Comparison of ENCODE assay signal across 26 cellular contexts in the genomic region with DNA sequence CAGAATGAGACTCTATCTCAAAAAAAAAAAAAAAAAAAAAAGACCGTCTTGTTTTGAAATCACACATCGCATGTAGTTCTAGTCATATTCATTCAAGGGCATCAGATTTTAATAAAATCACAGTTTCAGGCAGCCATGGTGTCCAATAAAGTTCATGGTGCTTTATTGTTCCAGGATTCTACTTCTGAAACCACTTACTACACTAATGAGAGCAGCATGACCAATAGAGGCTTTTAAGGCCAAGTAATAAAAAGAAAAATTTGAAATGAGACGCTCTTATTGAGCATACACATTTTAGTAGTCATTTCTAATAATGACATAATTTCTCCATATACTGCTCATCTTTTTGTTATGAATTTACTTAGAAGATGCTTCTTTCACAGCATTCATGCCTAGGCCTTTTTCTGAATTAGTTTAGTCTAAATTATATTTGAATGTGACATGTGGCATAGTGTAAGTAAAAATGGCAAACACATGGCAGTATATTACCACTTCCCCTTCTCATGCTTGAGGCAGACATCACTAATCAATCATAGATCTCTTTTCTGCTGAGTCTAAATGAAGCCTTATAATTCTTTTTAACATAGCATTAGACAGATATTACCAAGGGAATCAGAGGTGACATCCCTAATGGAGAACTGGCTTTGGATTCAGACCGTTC. TPM values are rescaled to one million over a fixed set of nuclear protein-coding genes. Genes with fewer than 3 reads are reported as not detected.
"Had no signal": no experiment of that assay in that cellular context is flagged by ENCODE, and none has a peak within 500 bp of the region (broad histone marks: within the 10 kb centered on the region; RNA-seq: fewer than 3 reads in every experiment).

No MANE protein-coding gene starts in this region.

- H3K27ac Mint-ChIP-seq: activated CD4-positive, alpha-beta T cell treated with anti-CD3 and anti-CD28 coated beads, Interleukin-2, amount 10 ng/mL, durations not matched to agents 24 days and 14 days; activated CD8-positive, alpha-beta T cell treated with anti-CD3 and anti-CD28 coated beads, Interleukin-2, amount 10 ng/mL, durations not matched to agents 7 days and 5 days; activated naive CD8-positive, alpha-beta T cell treated with anti-CD3 and anti-CD28 coated beads, Interleukin-2, amount 10 ng/mL, durations not matched to agents 7 days and 5 days; activated T-helper 1 cell treated with anti-CD3 and anti-CD28 coated beads, Interleukin-12 subunit alpha, Interleukin-12 subunit beta, Interleukin-2, Interleukin-4 antibody, amounts not matched to agents 30 ng/mL and 10 ng/mL and 1 ng/mL, durations not matched to agents 14 hours and 24 hours and 36 hours; naive thymus-derived CD4-positive, alpha-beta T cell; T-helper 1 cell treated with Interleukin-12 subunit alpha and Interleukin-12 subunit beta and Interleukin-4 antibody, amounts not matched to agents 30 μg/mL and 1 μg/mL, for 36 hours; WTC11 had no signal

- FAIRE-seq: keratinocyte had no signal

- DNase-seq: activated CD4-positive, alpha-beta T cell treated with anti-CD3 and anti-CD28 coated beads, Interleukin-2, amount 10 ng/mL, durations not matched to agents 24 days and 14 days; activated CD8-positive, alpha-beta memory T cell treated with anti-CD3 and anti-CD28 coated beads, Interleukin-2, amount 50 U/mL, for 4 hours; activated CD8-positive, alpha-beta T cell treated with anti-CD3 and anti-CD28 coated beads, Interleukin-2, amount 10 ng/mL, durations not matched to agents 7 days and 5 days; activated naive CD4-positive, alpha-beta T cell; activated naive CD8-positive, alpha-beta T cell treated with anti-CD3 and anti-CD28 coated beads, Interleukin-2, amount 10 ng/mL, durations not matched to agents 7 days and 5 days; anterior cingulate cortex; cortex of kidney; effector CD4-positive, alpha-beta T cell; hippocampal formation; mucosa of descending colon; naive thymus-derived CD4-positive, alpha-beta T cell; retina; stimulated activated CD4-positive, alpha-beta T cell treated with anti-CD3 and anti-CD28 coated beads, Interleukin-4, amount 100 ng/mL, for 24 hours; stimulated activated naive CD4-positive, alpha-beta T cell treated with Interleukin-2 at 50 U/mL for 16 hours; transverse colon had no signal

- H3K4me3 ChIP-seq: esophagus muscularis mucosa, mucosa of descending colon, skin epidermis, transverse colon had no signal

- H3K9me3 ChIP-seq: esophagus muscularis mucosa, mucosa of descending colon, neutrophil, transverse colon had no signal

- ATAC-seq: activated CD8-positive, alpha-beta T cell treated with anti-CD3 and anti-CD28 coated beads, Interleukin-2, amount 10 ng/mL, durations not matched to agents 7 days and 5 days; left lobe of liver; mucosa of descending colon; naive thymus-derived CD4-positive, alpha-beta T cell; WTC11 had no signal

- H3K27me3 ChIP-seq: esophagus muscularis mucosa, neutrophil, transverse colon had no signal

- H3K36me3 ChIP-seq: esophagus muscularis mucosa, neutrophil, transverse colon had no signal

- H3K9me3 Mint-ChIP-seq: activated T-helper 1 cell treated with anti-CD3 and anti-CD28 coated beads, Interleukin-12 subunit alpha, Interleukin-12 subunit beta, Interleukin-2, Interleukin-4 antibody, amounts not matched to agents 30 ng/mL and 10 ng/mL and 1 ng/mL, durations not matched to agents 14 hours and 24 hours and 36 hours; T-helper 1 cell treated with Interleukin-12 subunit alpha and Interleukin-12 subunit beta and Interleukin-4 antibody, amounts not matched to agents 30 μg/mL and 1 μg/mL, for 36 hours; WTC11 had no signal

- H3K36me3 Mint-ChIP-seq: naive thymus-derived CD4-positive, alpha-beta T cell; WTC11 had no signal

- H3K4me3 Mint-ChIP-seq: activated CD4-positive, alpha-beta T cell treated with anti-CD3 and anti-CD28 coated beads, Interleukin-2, amount 10 ng/mL, durations not matched to agents 24 days and 14 days; activated CD8-positive, alpha-beta T cell treated with anti-CD3 and anti-CD28 coated beads, Interleukin-2, amount 10 ng/mL, durations not matched to agents 7 days and 5 days; activated naive CD8-positive, alpha-beta T cell treated with anti-CD3 and anti-CD28 coated beads, Interleukin-2, amount 10 ng/mL, durations not matched to agents 7 days and 5 days; activated T-helper 1 cell treated with anti-CD3 and anti-CD28 coated beads, Interleukin-12 subunit alpha, Interleukin-12 subunit beta, Interleukin-2, Interleukin-4 antibody, amounts not matched to agents 30 ng/mL and 10 ng/mL and 1 ng/mL, durations not matched to agents 14 hours and 24 hours and 36 hours; naive thymus-derived CD4-positive, alpha-beta T cell; T-helper 1 cell treated with Interleukin-12 subunit alpha and Interleukin-12 subunit beta and Interleukin-4 antibody, amounts not matched to agents 30 μg/mL and 1 μg/mL, for 36 hours; WTC11 had no signal

- H3K27me3 Mint-ChIP-seq: activated CD4-positive, alpha-beta T cell treated with anti-CD3 and anti-CD28 coated beads, Interleukin-2, amount 10 ng/mL, durations not matched to agents 24 days and 14 days; activated naive CD8-positive, alpha-beta T cell treated with anti-CD3 and anti-CD28 coated beads, Interleukin-2, amount 10 ng/mL, durations not matched to agents 7 days and 5 days had no signal

- H3K27ac ChIP-seq: esophagus muscularis mucosa, neutrophil, transverse colon had no signal

RNA-seq across cellular contexts. Expression of a gene that starts 18.5 kb away (rescaled TPM):
- total RNA-seq: activated CD4-positive, alpha-beta T cell treated with anti-CD3 and anti-CD28 coated beads, Interleukin-2, amount 10 ng/mL, durations not matched to agents 24 days and 14 days; activated CD8-positive, alpha-beta T cell treated with anti-CD3 and anti-CD28 coated beads, Interleukin-2, amount 10 ng/mL, durations not matched to agents 7 days and 5 days; activated naive CD8-positive, alpha-beta T cell treated with anti-CD3 and anti-CD28 coated beads, Interleukin-2, amount 10 ng/mL, durations not matched to agents 7 days and 5 days; activated T-helper 1 cell treated with anti-CD3 and anti-CD28 coated beads, Interleukin-12 subunit alpha, Interleukin-12 subunit beta, Interleukin-2, Interleukin-4 antibody, amounts not matched to agents 30 ng/mL and 10 ng/mL and 1 ng/mL, durations not matched to agents 14 hours and 24 hours and 36 hours; esophagus muscularis mucosa; fibroblast of villous mesenchyme; glomerular endothelial cell; left lobe of liver; lung microvascular endothelial cell; mucosa of descending colon; naive thymus-derived CD4-positive, alpha-beta T cell; transverse colon had no signal
- polyA plus RNA-seq: keratinocyte; naive thymus-derived CD4-positive, alpha-beta T cell had no signal
